ENCODE assay signal across 17 cellular contexts in the genomic region with DNA sequence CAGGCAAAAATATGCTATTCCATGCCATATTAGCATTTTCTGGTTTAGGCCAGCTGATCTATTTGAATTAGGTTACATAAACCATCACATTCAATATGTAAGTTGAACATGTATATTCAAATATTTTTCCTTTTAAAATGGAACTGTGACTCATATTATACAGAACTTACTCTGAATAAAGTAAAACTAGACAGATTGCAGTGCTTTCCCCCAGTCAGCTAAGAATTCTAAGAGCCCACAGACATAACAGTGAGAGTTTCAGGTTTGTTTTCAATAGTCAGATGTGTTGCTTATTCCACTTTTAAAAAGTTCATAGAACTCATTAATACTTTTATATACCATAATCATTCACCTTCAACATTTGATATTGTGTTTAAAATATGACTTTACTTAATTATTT.
DNase-seq lines count a peak whose midpoint lies in the region; ATAC-seq and TF ChIP-seq lines count a peak whose summit lies in the region.
"Had no signal": no experiment of that assay in that cellular context is flagged by ENCODE, and none has a peak within 500 bp of the region (broad histone marks: within the 10 kb centered on the region; RNA-seq: fewer than 3 reads in every experiment).

No MANE protein-coding gene starts in this region.

- in situ Hi-C loops in brain microvascular endothelial cell (cut with HindIII; ENCODE audit: low pct_ligation_motif_present, low sequenced_read_pairs), result no loop called here

- H3K9me3 ChIP-seq in heart left ventricle, result no peaks in the 10 kb centered on the region
- H3K9me3 ChIP-seq: BLaER1 had no signal

- ATAC-seq in GM18498 (IDR thresholded peaks at IDR 0.05; ENCODE audit: unreplicated experiment) (peak; percentile 68), GM19023 (IDR thresholded peaks at IDR 0.05; ENCODE audit: unreplicated experiment) (peak; percentile 57), HG02623 (IDR thresholded peaks at IDR 0.05; ENCODE audit: unreplicated experiment) (peak; percentile 63), HG03066 (IDR thresholded peaks at IDR 0.05; ENCODE audit: low read depth, unreplicated experiment) (peak; percentile 65), heart left ventricle (no peak)
- ATAC-seq: GM23338, K562 had no signal

- H3K4me1 ChIP-seq in heart left ventricle, result no peaks in the 10 kb centered on the region
- H3K4me1 ChIP-seq: BLaER1 had no signal

- H3K27ac ChIP-seq in brain microvascular endothelial cell, result no peak overlapping the region
- no peak overlapping the region for H3K27ac ChIP-seq in heart left ventricle
- H3K27ac ChIP-seq: BLaER1 had no signal

- no peak for TF ChIP-seq CTCF in brain microvascular endothelial cell (IDR thresholded peaks at IDR 0.05; ENCODE audit: low read depth, low read length, missing control alignments)
- TF ChIP-seq CTCF in heart left ventricle (IDR thresholded peaks at IDR 0.05), result no peak

- H3K27me3 ChIP-seq in brain microvascular endothelial cell (replicated peaks) (no peaks in the 10 kb centered on the region), heart left ventricle (no peaks in the 10 kb centered on the region)
- H3K27me3 ChIP-seq: BLaER1 had no signal

- H3K36me3 ChIP-seq in brain microvascular endothelial cell (replicated peaks) (no peaks in the 10 kb centered on the region), heart left ventricle (no peaks in the 10 kb centered on the region)
- H3K36me3 ChIP-seq: BLaER1 had no signal

- intact Hi-C loops in heart left ventricle (cut with DNase I), result no loop called here

- no peak overlapping the region for H3K4me3 ChIP-seq in brain microvascular endothelial cell (ENCODE audit: low read depth, low read length)
- no peak overlapping the region for H3K4me3 ChIP-seq in heart left ventricle
- H3K4me3 ChIP-seq: BLaER1, GM23338, K562 had no signal

- DNase-seq in DMS79 treated with DMSO at 0.1 percent for 48 hours (lab: John Stamatoyannopoulos, UW), result no peak
- DNase-seq in brain microvascular endothelial cell, result no peak
- DNase-seq in heart left ventricle, result no peak
- no peak for DNase-seq in ureter (ENCODE audit: low spot score)
- DNase-seq: 8988T; AML-193; CD4-positive, CD25-positive, alpha-beta regulatory T cell; DMS53; H7; Karpas-422 had no signal

- TF ChIP-seq POLR2A in heart left ventricle (IDR thresholded peaks at IDR 0.05), result no peak

Comparison
In these comparisons a context has a peak if more than half of its experiments do, and no peak if none do; other contexts are left out.
1. ATAC-seq: peak in GM18498 (single experiment), GM19023 (single experiment), HG02623 (single experiment) and HG03066 (single experiment); none in heart left ventricle (0 of 4).